Comparison of ENCODE assay signal across 9 cellular contexts in the genomic region with DNA sequence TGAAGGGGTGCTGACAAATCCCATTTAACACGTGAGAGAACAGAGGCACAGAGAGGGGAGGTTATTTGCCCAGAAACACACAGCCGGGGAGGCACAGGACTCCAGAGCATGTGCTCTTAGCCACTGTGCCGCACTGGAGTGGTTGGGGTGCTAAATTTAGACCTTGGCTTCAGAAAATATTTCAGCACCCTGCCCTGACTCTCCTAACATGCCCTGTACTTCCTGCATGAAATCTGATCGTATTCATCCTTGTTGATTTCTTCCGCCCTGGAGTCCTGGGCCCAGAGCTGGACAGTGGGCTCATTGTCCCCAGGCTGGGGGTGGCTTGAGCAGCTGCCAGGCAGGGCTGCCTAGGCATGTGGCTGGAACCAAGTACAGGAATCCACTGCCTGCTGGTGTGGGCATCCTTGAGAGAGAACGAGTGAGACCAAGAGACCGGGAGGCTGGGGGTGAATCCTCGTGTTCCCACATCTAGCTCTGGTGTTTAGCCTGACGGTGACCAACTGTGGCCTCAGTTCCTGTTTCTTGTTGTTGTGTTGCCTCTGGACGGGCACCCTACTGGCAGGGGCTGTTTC. TPM values are rescaled to one million over a fixed set of nuclear protein-coding genes. Genes with fewer than 3 reads are reported as not detected.
DNase-seq lines count a peak whose midpoint lies in the region; ATAC-seq, FAIRE-seq and TF ChIP-seq lines count a peak whose summit lies in the region.
"Had no signal": no experiment of that assay in that cellular context is flagged by ENCODE, and none has a peak within 500 bp of the region (broad histone marks: within the 10 kb centered on the region; RNA-seq: fewer than 3 reads in every experiment).

No MANE protein-coding gene starts in this region.

- H3K36me3 ChIP-seq in left ventricle myocardium inferior (peaks cover 13% of the 10 kb centered on the region), skeletal muscle tissue (ENCODE audit: control insufficient read depth in 3 of 3, insufficient read depth in 3 of 3, low read length in 3 of 3) (peaks cover 0 to 6% (median 5%) of the 10 kb centered on the region in 3 donors)

- TF ChIP-seq POLR2A in H54 (IDR thresholded peaks at IDR 0.05; ENCODE audit: low read depth, low read length), result no peak

- peak overlapping the region; percentile 80 for H3K27ac ChIP-seq in left ventricle myocardium inferior (replicated peaks)
- peak overlapping the region; percentile 83 for H3K27ac ChIP-seq in skeletal muscle tissue (ENCODE audit: low read depth, low read length)

- peaks cover 12% of the 10 kb centered on the region for H3K4me1 Mint-ChIP-seq in activated CD4-positive, alpha-beta memory T cell treated with anti-CD3 and anti-CD28 coated beads for 36 hours (ENCODE audit: low read depth)
- H3K4me1 Mint-ChIP-seq in activated CD8-positive, alpha-beta T cell treated with anti-CD3 and anti-CD28 coated beads for 36 hours (ENCODE audit: low read depth), result peaks cover 15% of the 10 kb centered on the region

- DNase-seq in H54 (ENCODE audit: insufficient read length, low spot score) (no peak), anterior cingulate cortex (lab: John Stamatoyannopoulos, UW) (peak; percentile 24 to 95 (median 85)), left ventricle myocardium inferior (peak; percentile 67), D341Med (ENCODE audit: low spot score) (no peak), kidney tubule cell (ENCODE audit: low spot score) (no peak)
- no peak for DNase-seq in activated CD4-positive, alpha-beta memory T cell treated with anti-CD3 and anti-CD28 coated beads for 36 hours
- DNase-seq in activated CD8-positive, alpha-beta T cell treated with anti-CD3 and anti-CD28 coated beads for 36 hours, result no peak
- DNase-seq: T1000 had no signal

- H3K4me1 ChIP-seq in left ventricle myocardium inferior, result peaks cover 55% of the 10 kb centered on the region
- H3K4me1 ChIP-seq in skeletal muscle tissue (ENCODE audit: control insufficient read depth in 3 of 3, insufficient read depth in 3 of 3, low read length in 3 of 3), result peaks cover 17 to 25% (median 23%) of the 10 kb centered on the region in 3 donors

- H3K9ac ChIP-seq in skeletal muscle tissue (ENCODE audit: low read depth in 1 of 3, low read length in 3 of 3), result peak overlapping the region; percentile 1 to 76 (median 50)

- FAIRE-seq in H54 (lab: Jason Lieb, UNC), result peak; percentile 6

- H3K4me3 Mint-ChIP-seq in activated CD4-positive, alpha-beta memory T cell treated with anti-CD3 and anti-CD28 coated beads for 36 hours, result no peak overlapping the region
- no peak overlapping the region for H3K4me3 Mint-ChIP-seq in activated CD8-positive, alpha-beta T cell treated with anti-CD3 and anti-CD28 coated beads for 36 hours

- no peak for ATAC-seq in activated CD8-positive, alpha-beta T cell treated with anti-CD3 and anti-CD28 coated beads for 36 hours

- POLR2A ChIA-PET in activated CD4-positive, alpha-beta memory T cell treated with anti-CD3 and anti-CD28 coated beads for 36 hours (lab: Charles Lee), result no interaction called here
- POLR2A ChIA-PET in activated CD8-positive, alpha-beta T cell treated with anti-CD3 and anti-CD28 coated beads for 36 hours (lab: Charles Lee), result no interaction called here

- H3K4me3 ChIP-seq in left ventricle myocardium inferior (peak overlapping the region; percentile 19), skeletal muscle tissue (ENCODE audit: low read length in 3 of 3) (peak overlapping the region in 2 of 3 donors; percentile 22 to 40)

- no peaks in the 10 kb centered on the region for H3K36me3 Mint-ChIP-seq in activated CD4-positive, alpha-beta memory T cell treated with anti-CD3 and anti-CD28 coated beads for 36 hours
- H3K36me3 Mint-ChIP-seq in activated CD8-positive, alpha-beta T cell treated with anti-CD3 and anti-CD28 coated beads for 36 hours (ENCODE audit: low read depth), result no peaks in the 10 kb centered on the region

- H3K9me3 ChIP-seq in left ventricle myocardium inferior (replicated peaks) (no peaks in the 10 kb centered on the region), skeletal muscle tissue (ENCODE audit: control insufficient read depth in 3 of 3, low read length in 3 of 3) (no peaks in the 10 kb centered on the region)

- intact Hi-C loops in left ventricle myocardium inferior (cut with micrococcal nuclease), result no loop called here
- intact Hi-C loops in activated CD4-positive, alpha-beta memory T cell treated with anti-CD3 and anti-CD28 coated beads for 36 hours (cut with micrococcal nuclease), result no loop called here
- intact Hi-C loops in activated CD8-positive, alpha-beta T cell treated with anti-CD3 and anti-CD28 coated beads for 36 hours (cut with micrococcal nuclease), result no loop called here

- H3K27ac Mint-ChIP-seq in activated CD4-positive, alpha-beta memory T cell treated with anti-CD3 and anti-CD28 coated beads for 36 hours, result no peak overlapping the region
- no peak overlapping the region for H3K27ac Mint-ChIP-seq in activated CD8-positive, alpha-beta T cell treated with anti-CD3 and anti-CD28 coated beads for 36 hours

- H3K9me3 Mint-ChIP-seq in activated CD4-positive, alpha-beta memory T cell treated with anti-CD3 and anti-CD28 coated beads for 36 hours, result no peaks in the 10 kb centered on the region
- H3K9me3 Mint-ChIP-seq in activated CD8-positive, alpha-beta T cell treated with anti-CD3 and anti-CD28 coated beads for 36 hours, result no peaks in the 10 kb centered on the region

- H3K27me3 ChIP-seq in left ventricle myocardium inferior (ENCODE audit: low read depth) (no peaks in the 10 kb centered on the region), skeletal muscle tissue (ENCODE audit: control insufficient read depth in 3 of 3, insufficient read depth in 3 of 3, low read length in 3 of 3) (no peaks in the 10 kb centered on the region)

- H3K27me3 Mint-ChIP-seq in activated CD4-positive, alpha-beta memory T cell treated with anti-CD3 and anti-CD28 coated beads for 36 hours, result no peaks in the 10 kb centered on the region
- no peaks in the 10 kb centered on the region for H3K27me3 Mint-ChIP-seq in activated CD8-positive, alpha-beta T cell treated with anti-CD3 and anti-CD28 coated beads for 36 hours

- CTCF ChIA-PET in activated CD4-positive, alpha-beta memory T cell treated with anti-CD3 and anti-CD28 coated beads for 36 hours (lab: Charles Lee), result interaction anchor here (6.2 kb wide), 1 partner anchor 21 kb away, joined by 29 read pairs; no protein-coding TSS in a partner anchor
- CTCF ChIA-PET in activated CD8-positive, alpha-beta T cell treated with anti-CD3 and anti-CD28 coated beads for 36 hours (lab: Charles Lee), result interaction anchor here (0.6 to 1.1 kb wide), 4 partner anchors 10 to 97 kb away, joined by 3 read pairs; no protein-coding TSS in a partner anchor

- no peak for TF ChIP-seq CTCF in left ventricle myocardium inferior (IDR thresholded peaks at IDR 0.05; ENCODE audit: borderline replicate concordance)
- TF ChIP-seq CTCF in activated CD8-positive, alpha-beta T cell treated with anti-CD3 and anti-CD28 coated beads for 36 hours (IDR thresholded peaks at IDR 0.05), result no peak

RNA-seq across cellular contexts. Expression of a gene that starts 5.3 kb away (rescaled TPM):
- 59.3 TPM for total RNA-seq in left ventricle myocardium inferior
- total RNA-seq in skeletal muscle tissue, result 12.0 TPM
- 1 to 10 TPM; 4.5 to 4.8 TPM for total RNA-seq in activated CD4-positive, alpha-beta memory T cell treated with anti-CD3 and anti-CD28 coated beads for 36 hours
- 1 to 10 TPM; 3.5 to 3.6 TPM for total RNA-seq in activated CD8-positive, alpha-beta T cell treated with anti-CD3 and anti-CD28 coated beads for 36 hours

RNA-seq across cellular contexts. Expression of a gene that starts 14.9 kb away (rescaled TPM):
- 0.33 TPM for total RNA-seq in left ventricle myocardium inferior
- total RNA-seq in skeletal muscle tissue, result not detected
- not detected for total RNA-seq in activated CD4-positive, alpha-beta memory T cell treated with anti-CD3 and anti-CD28 coated beads for 36 hours
- total RNA-seq in activated CD8-positive, alpha-beta T cell treated with anti-CD3 and anti-CD28 coated beads for 36 hours, result not detected

RNA-seq across cellular contexts. Expression of a gene that starts 27.2 kb away (rescaled TPM):
- 0.14 TPM for total RNA-seq in left ventricle myocardium inferior
- total RNA-seq in skeletal muscle tissue, result 0.52 TPM
- total RNA-seq in activated CD4-positive, alpha-beta memory T cell treated with anti-CD3 and anti-CD28 coated beads for 36 hours, result not detected
- not detected for total RNA-seq in activated CD8-positive, alpha-beta T cell treated with anti-CD3 and anti-CD28 coated beads for 36 hours

RNA-seq across cellular contexts. Expression of a gene that starts 35.8 kb away (rescaled TPM):
- total RNA-seq in left ventricle myocardium inferior (19.9 TPM), skeletal muscle tissue (39.1 TPM)
- total RNA-seq in activated CD4-positive, alpha-beta memory T cell treated with anti-CD3 and anti-CD28 coated beads for 36 hours, result 10 to 100 TPM; 70.1 to 70.5 TPM
- 10 to 100 TPM; 58.0 to 58.9 TPM for total RNA-seq in activated CD8-positive, alpha-beta T cell treated with anti-CD3 and anti-CD28 coated beads for 36 hours

RNA-seq across cellular contexts. Expression of a gene that starts 55.8 kb away (rescaled TPM):
- total RNA-seq in left ventricle myocardium inferior, result 19.6 TPM
- total RNA-seq in skeletal muscle tissue, result 21.9 TPM
- 10 to 100 TPM; 36.5 to 42.4 TPM for total RNA-seq in activated CD4-positive, alpha-beta memory T cell treated with anti-CD3 and anti-CD28 coated beads for 36 hours
- total RNA-seq in activated CD8-positive, alpha-beta T cell treated with anti-CD3 and anti-CD28 coated beads for 36 hours, result 10 to 100 TPM; 28.1 to 31.8 TPM

Comparison
In these comparisons a context has a peak if more than half of its experiments do, and no peak if none do; other contexts are left out.
1. DNase-seq: peak in anterior cingulate cortex (58 of 58) and left ventricle myocardium inferior (single experiment); none in H54 (single experiment), D341Med (single experiment), activated CD4-positive, alpha-beta memory T cell treated with anti-CD3 and anti-CD28 coated beads for 36 hours (single experiment), activated CD8-positive, alpha-beta T cell treated with anti-CD3 and anti-CD28 coated beads for 36 hours (single experiment) and kidney tubule cell (single experiment).